8 cellular contexts compared by ENCODE assay signal in genomic region chr3:196422976-196423781, GRCh38. TPM values are rescaled to one million over a fixed set of nuclear protein-coding genes. Genes with fewer than 3 reads are reported as not detected.
DNase-seq lines count a peak whose midpoint lies in the region; ATAC-seq and TF ChIP-seq lines count a peak whose summit lies in the region.

No MANE protein-coding gene starts in this region.

- H3K9ac ChIP-seq in colonic mucosa (ENCODE audit: low read depth in 2 of 2, low read length in 2 of 2): no peak overlapping the region

- TF ChIP-seq CTCF in BE2C (IDR thresholded peaks at IDR 0.05; ENCODE audit: low read depth, low read length): peak; percentile 26; the same call in 1 of the 2 replicates
- no peak for TF ChIP-seq CTCF in colonic mucosa (IDR thresholded peaks at IDR 0.05)
- no peak for TF ChIP-seq CTCF in A673 (conservative IDR thresholded peaks at IDR 0.05; ENCODE audit: low read depth, low read length)

- peaks cover 23% of the 10 kb centered on the region for H3K4me1 ChIP-seq in BE2C
- H3K4me1 ChIP-seq in colonic mucosa: no peaks in the 10 kb centered on the region
- H3K4me1 ChIP-seq in A673 (ENCODE audit: insufficient read depth, low read length, poor library complexity, severe bottlenecking): no peaks in the 10 kb centered on the region

- CTCF ChIA-PET in A673 (lab: Charles Lee): interaction anchor here (0.7 kb wide), 1 partner anchor 698 kb away, joined by 4 read pairs; no protein-coding TSS in a partner anchor

- H3K27ac ChIP-seq in colonic mucosa (no peak overlapping the region), A673 (ENCODE audit: low read depth, low read length, poor library complexity, severe bottlenecking) (no peak overlapping the region)

- no TSS peak for BruUV-seq in A673 (replicated peaks; lab: Mats Ljungman, UMichigan)

- H3K4me3 ChIP-seq in BE2C (ENCODE audit: low read depth, low read length) (no peak overlapping the region), colonic mucosa (no peak overlapping the region), A673 (ENCODE audit: low read depth, low read length, poor library complexity, severe bottlenecking) (no peak overlapping the region)

- no peaks in the 10 kb centered on the region for H3K27me3 ChIP-seq in BE2C
- no peaks in the 10 kb centered on the region for H3K27me3 ChIP-seq in colonic mucosa
- H3K27me3 ChIP-seq in A673 (replicated peaks; ENCODE audit: insufficient read depth, low read depth, low read length, poor library complexity): no peaks in the 10 kb centered on the region

- intact Hi-C loops in colonic mucosa (cut with DNase I): no loop called here
- intact Hi-C loops in A673 (cut with micrococcal nuclease; ENCODE audit: unreplicated experiment): no loop called here

- ATAC-seq in HG02852 (IDR thresholded peaks at IDR 0.05; ENCODE audit: unreplicated experiment) (no peak), HG03457 (IDR thresholded peaks at IDR 0.05; ENCODE audit: unreplicated experiment) (no peak)

- DNase-seq in BE2C (peak; percentile 93), NCI-H1105 (lab: John Stamatoyannopoulos, UW) (peak; percentile 33), colonic mucosa (peak; percentile 20), mucosa of gallbladder (ENCODE audit: low spot score) (peak; percentile 29), T1000 (lab: John Stamatoyannopoulos, UW) (no peak), A673 (ENCODE audit: low spot score) (no peak)

- H3K36me3 ChIP-seq in BE2C (peaks cover 6% of the 10 kb centered on the region), colonic mucosa (no peaks in the 10 kb centered on the region), A673 (ENCODE audit: insufficient read depth, low read length, poor library complexity, severe bottlenecking) (no peaks in the 10 kb centered on the region)

- no peaks in the 10 kb centered on the region for H3K9me3 ChIP-seq in BE2C
- H3K9me3 ChIP-seq in colonic mucosa: no peaks in the 10 kb centered on the region
- no peaks in the 10 kb centered on the region for H3K9me3 ChIP-seq in A673 (ENCODE audit: low read depth, low read length, poor library complexity, severe bottlenecking)

- POLR2A ChIA-PET in A673 (lab: Charles Lee; ENCODE audit: low non-redundant PET): no interaction called here

RNA-seq across cellular contexts. Expression of gene UBXN7, which starts 9.0 kb away (rescaled TPM):
- 8.4 TPM for polyA plus RNA-seq in BE2C (2012; ENCODE audit: insufficient read depth, insufficient read length, low read depth)
- total RNA-seq in colonic mucosa: 10 to 100 TPM; 28.8 to 45.4 TPM
- total RNA-seq in mucosa of gallbladder: 52.0 TPM
- total RNA-seq in A673 (2021): 92.8 and 94.2 TPM in 2 replicates

Comparison
In these comparisons a context has a peak if more than half of its experiments do, and no peak if none do; other contexts are left out.
1. DNase-seq: peak in BE2C (single experiment), NCI-H1105 (single experiment), colonic mucosa (single experiment) and mucosa of gallbladder (single experiment); none in T1000 (single experiment) and A673 (single experiment).